ENCODE assay signal across 20 cellular contexts in the genomic region with DNA sequence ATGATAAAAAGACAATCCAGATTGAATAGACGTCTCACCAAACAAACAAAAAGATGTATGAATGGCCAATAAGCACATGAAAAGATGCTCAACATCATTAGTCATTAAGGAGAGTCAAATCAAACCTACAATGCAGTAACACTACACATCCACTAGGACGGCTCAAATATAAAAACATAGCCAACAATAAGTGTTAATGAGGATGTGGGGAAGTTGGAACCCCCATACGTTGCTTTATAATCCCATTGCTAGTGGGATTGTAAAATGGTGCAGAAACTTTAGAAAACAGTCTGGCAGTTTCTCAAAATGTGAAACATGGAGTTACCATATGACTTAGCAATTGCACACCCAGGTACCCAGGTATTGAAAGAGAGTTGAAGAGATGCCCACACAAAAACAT. TPM values are rescaled to one million over a fixed set of nuclear protein-coding genes. Genes with fewer than 3 reads are reported as not detected.
DNase-seq lines count a peak whose midpoint lies in the region; ATAC-seq and TF ChIP-seq lines count a peak whose summit lies in the region.
"Had no signal": no experiment of that assay in that cellular context is flagged by ENCODE, and none has a peak within 500 bp of the region (broad histone marks: within the 10 kb centered on the region; RNA-seq: fewer than 3 reads in every experiment).

No MANE protein-coding gene starts in this region.

- peak; percentile 33 for TF ChIP-seq CTCF in DND-41 (IDR thresholded peaks at IDR 0.05; ENCODE audit: borderline replicate concordance, extremely low read depth, low read length, poor library complexity, severe bottlenecking)
- TF ChIP-seq CTCF in HFFc6 (IDR thresholded peaks at IDR 0.05) = peak; percentile 55
- peak; percentile 20 for TF ChIP-seq CTCF in astrocyte of the spinal cord (IDR thresholded peaks at IDR 0.05; ENCODE audit: low read depth, low read length)
- peak; percentile 34 for TF ChIP-seq CTCF in neural progenitor cell (IDR thresholded peaks at IDR 0.05)
- TF ChIP-seq CTCF in left ventricle myocardium inferior (IDR thresholded peaks at IDR 0.05; ENCODE audit: borderline replicate concordance) = no peak

- no peak for ATAC-seq in DND-41 (ENCODE audit: insufficient read depth, low read depth)
- ATAC-seq in stimulated activated naive B cell treated with anti-CD40 and anti-IgM and Interleukin-4, amounts not matched to agents 10 μg/mL and 1 μg/mL and 100 μg/mL, for 72 hours (replicated peaks) = no peak
- ATAC-seq: gastrocnemius medialis had no signal

- intact Hi-C loops in left ventricle myocardium inferior (cut with micrococcal nuclease) = no loop called here

- H4K20me1 ChIP-seq in DND-41 (ENCODE audit: insufficient read depth, low read length) (no peaks in the 10 kb centered on the region), neural progenitor cell (ENCODE audit: low read depth) (no peaks in the 10 kb centered on the region)

- peaks cover 9% of the 10 kb centered on the region for H3K9me3 ChIP-seq in DND-41 (ENCODE audit: insufficient read depth, low read length, severe bottlenecking)
- H3K9me3 ChIP-seq in neural progenitor cell (ENCODE audit: low read depth) = peaks cover 5% of the 10 kb centered on the region
- peaks cover 21% of the 10 kb centered on the region for H3K9me3 ChIP-seq in left ventricle myocardium inferior (replicated peaks)

- no peak overlapping the region for H3K4me2 ChIP-seq in DND-41 (ENCODE audit: insufficient read depth, low read length)
- no peak overlapping the region for H3K4me2 ChIP-seq in neural progenitor cell

- H3K36me3 ChIP-seq in DND-41 (ENCODE audit: insufficient read depth, low read length) (no peaks in the 10 kb centered on the region), neural progenitor cell (no peaks in the 10 kb centered on the region), left ventricle myocardium inferior (no peaks in the 10 kb centered on the region)
- H3K36me3 ChIP-seq: gastrocnemius medialis had no signal

- H3K79me2 ChIP-seq in DND-41 (ENCODE audit: insufficient read depth, low read length) (no peaks in the 10 kb centered on the region), neural progenitor cell (ENCODE audit: low read depth) (no peaks in the 10 kb centered on the region)

- no peaks in the 10 kb centered on the region for H3K4me1 ChIP-seq in DND-41 (ENCODE audit: insufficient read depth, low read length)
- H3K4me1 ChIP-seq in neural progenitor cell = no peaks in the 10 kb centered on the region
- no peaks in the 10 kb centered on the region for H3K4me1 ChIP-seq in left ventricle myocardium inferior
- H3K4me1 ChIP-seq: gastrocnemius medialis had no signal

- H3K4me3 Mint-ChIP-seq in HFFc6 (no peak overlapping the region), neural progenitor cell (no peak overlapping the region)
- no peak overlapping the region for H3K4me3 Mint-ChIP-seq in stimulated activated naive B cell treated with anti-CD40 and anti-IgM and Interleukin-4, amounts not matched to agents 10 μg/mL and 1 μg/mL and 100 μg/mL, for 72 hours
- H3K4me3 Mint-ChIP-seq: activated naive CD8-positive, alpha-beta T cell treated with anti-CD3 and anti-CD28 coated beads for 36 hours; brain had no signal

- in situ Hi-C loops in astrocyte of the spinal cord (cut with HindIII; ENCODE audit: low sequenced_read_pairs) = no loop called here

- H3K9me3 Mint-ChIP-seq in HFFc6 (peaks cover 19% of the 10 kb centered on the region), neural progenitor cell (peaks cover 8% of the 10 kb centered on the region)
- peaks cover 9 to 12% of the 10 kb centered on the region in 2 donors for H3K9me3 Mint-ChIP-seq in stimulated activated naive B cell treated with anti-CD40 and anti-IgM and Interleukin-4, amounts not matched to agents 10 μg/mL and 1 μg/mL and 100 μg/mL, for 72 hours

- no peak overlapping the region for H3K27ac Mint-ChIP-seq in HFFc6
- no peak overlapping the region for H3K27ac Mint-ChIP-seq in neural progenitor cell
- H3K27ac Mint-ChIP-seq in stimulated activated naive B cell treated with anti-CD40 and anti-IgM and Interleukin-4, amounts not matched to agents 10 μg/mL and 1 μg/mL and 100 μg/mL, for 72 hours = no peak overlapping the region
- H3K27ac Mint-ChIP-seq: activated naive CD8-positive, alpha-beta T cell treated with anti-CD3 and anti-CD28 coated beads for 36 hours; brain had no signal

- no peaks in the 10 kb centered on the region for H3F3A ChIP-seq in neural progenitor cell (ENCODE audit: low read depth)

- H3K4me1 Mint-ChIP-seq in HFFc6 (ENCODE audit: low read depth) (peaks cover 10% of the 10 kb centered on the region), neural progenitor cell (no peaks in the 10 kb centered on the region)
- no peaks in the 10 kb centered on the region for H3K4me1 Mint-ChIP-seq in stimulated activated naive B cell treated with anti-CD40 and anti-IgM and Interleukin-4, amounts not matched to agents 10 μg/mL and 1 μg/mL and 100 μg/mL, for 72 hours
- H3K4me1 Mint-ChIP-seq: brain had no signal

- no peak for DNase-seq in DND-41
- DNase-seq in HFFc6 = no peak
- no peak for DNase-seq in astrocyte of the spinal cord (ENCODE audit: low read depth, low spot score)
- DNase-seq in neural progenitor cell (ENCODE audit: low spot score) = no peak
- DNase-seq in foreskin melanocyte = no peak
- no peak for DNase-seq in left ventricle myocardium inferior
- DNase-seq in stimulated activated naive B cell treated with anti-CD40 and anti-IgM and Interleukin-4, amounts not matched to agents 10 μg/mL and 1 μg/mL and 100 μg/mL, for 72 hours = no peak
- DNase-seq: activated CD4-positive, CD25-positive, alpha-beta regulatory T cell treated with anti-CD3 and anti-CD28 coated beads, Interleukin-2, amount 50 U/mL, for 72 hours; activated naive CD8-positive, alpha-beta T cell treated with anti-CD3 and anti-CD28 coated beads for 36 hours; gastrocnemius medialis; kidney glomerular epithelial cell; midbrain; NCI-H1436; NCI-H82; substantia nigra had no signal

- H3K27me3 Mint-ChIP-seq in HFFc6 (ENCODE audit: insufficient read depth) = no peaks in the 10 kb centered on the region; the same call in 1 of the 2 replicates
- peaks cover 3% of the 10 kb centered on the region for H3K27me3 Mint-ChIP-seq in neural progenitor cell (ENCODE audit: insufficient read depth, low read depth)
- H3K27me3 Mint-ChIP-seq in stimulated activated naive B cell treated with anti-CD40 and anti-IgM and Interleukin-4, amounts not matched to agents 10 μg/mL and 1 μg/mL and 100 μg/mL, for 72 hours = no peaks in the 10 kb centered on the region
- H3K27me3 Mint-ChIP-seq: activated naive CD8-positive, alpha-beta T cell treated with anti-CD3 and anti-CD28 coated beads for 36 hours had no signal

- H3K36me3 Mint-ChIP-seq in HFFc6 (ENCODE audit: low read depth) (peaks cover 17% of the 10 kb centered on the region), neural progenitor cell (no peaks in the 10 kb centered on the region)
- H3K36me3 Mint-ChIP-seq in stimulated activated naive B cell treated with anti-CD40 and anti-IgM and Interleukin-4, amounts not matched to agents 10 μg/mL and 1 μg/mL and 100 μg/mL, for 72 hours = peaks cover 3 to 13% of the 10 kb centered on the region in 2 donors
- H3K36me3 Mint-ChIP-seq: brain had no signal

- H3K27ac ChIP-seq in DND-41 (ENCODE audit: low read length) = no peak overlapping the region
- H3K27ac ChIP-seq in neural progenitor cell = no peak overlapping the region
- H3K27ac ChIP-seq in left ventricle myocardium inferior (replicated peaks) = no peak overlapping the region
- H3K27ac ChIP-seq: gastrocnemius medialis had no signal

- no peak overlapping the region for H2AFZ ChIP-seq in DND-41 (ENCODE audit: low read depth, low read length)
- H2AFZ ChIP-seq in neural progenitor cell (replicated peaks) = no peak overlapping the region

- no peak overlapping the region for H3K9ac ChIP-seq in DND-41 (ENCODE audit: low read depth, low read length)
- no peak overlapping the region for H3K9ac ChIP-seq in neural progenitor cell

- H3K27me3 ChIP-seq in DND-41 (ENCODE audit: insufficient read depth, low read length, poor library complexity) (no peaks in the 10 kb centered on the region), neural progenitor cell (no peaks in the 10 kb centered on the region), left ventricle myocardium inferior (ENCODE audit: low read depth) (peaks cover 17% of the 10 kb centered on the region)
- H3K27me3 ChIP-seq: gastrocnemius medialis had no signal

- H3K4me3 ChIP-seq in DND-41 (ENCODE audit: low read depth in 1 of 2, low read length in 2 of 2) (no peak overlapping the region), astrocyte of the spinal cord (ENCODE audit: low read depth, low read length) (no peak overlapping the region), neural progenitor cell (no peak overlapping the region), left ventricle myocardium inferior (no peak overlapping the region)
- H3K4me3 ChIP-seq: gastrocnemius medialis had no signal

RNA-seq across cellular contexts. Expression of gene IL24, which starts 14.7 kb away (rescaled TPM):
- total RNA-seq in HFFc6 (2021; fragmentation: NEBNext Ultra II Directional; extraction: Animal tissue kit (Norgen Biotek cat#: 25700)) = under 1 TPM in 1 of 6 experiments, not detected in 5; 0.24 TPM
- total RNA-seq in neural progenitor cell (ENCODE audit: low replicate concordance) (not detected in 2 replicates), left ventricle myocardium inferior (not detected)
- total RNA-seq: endothelial cell of umbilical vein, gastrocnemius medialis, H1, renal cortical epithelial cell had no signal

RNA-seq across cellular contexts. Expression of gene IL20, which starts 17.1 kb away (rescaled TPM):
- not detected for total RNA-seq in HFFc6 (2021; fragmentation: NEBNext Ultra II Directional; extraction: Animal tissue kit (Norgen Biotek cat#: 25700))
- not detected in 2 replicates for total RNA-seq in neural progenitor cell (ENCODE audit: low replicate concordance)
- not detected for total RNA-seq in left ventricle myocardium inferior
- total RNA-seq: activated naive CD8-positive, alpha-beta T cell treated with anti-CD3 and anti-CD28 coated beads for 36 hours; endothelial cell of umbilical vein; gastrocnemius medialis; H1; renal cortical epithelial cell; RPMI7951 had no signal

RNA-seq across cellular contexts. Expression of gene FCMR, which starts 39.2 kb away (rescaled TPM):
- total RNA-seq in HFFc6 (2021; fragmentation: NEBNext Ultra II Directional; extraction: Animal tissue kit (Norgen Biotek cat#: 25700)) = 1 to 10 TPM in 2 of 6 experiments, under 1 TPM in 4; 0.28 to 1.3 (median 0.67) TPM
- not detected in 2 replicates for total RNA-seq in neural progenitor cell (ENCODE audit: low replicate concordance)
- total RNA-seq in left ventricle myocardium inferior = 3.3 TPM
- total RNA-seq: endothelial cell of umbilical vein, H1 had no signal
